Comparison of ENCODE assay signal across 1 cellular context in genomic region chr2:19670303-19670702, GRCh38.
TF ChIP-seq lines count a peak whose summit lies in the region.

No MANE protein-coding gene starts in this region.

TF ChIP-seq in HEK293, 187 proteins besides CTCF, POLR2A, EP300 and RAD21 (continued from another document and continues in another):
- TF ChIP-seq BCL6B (tag by site-specific recombination; IDR thresholded peaks at IDR 0.05) = peak; percentile 44; the same call in 1 of the 2 replicates
- peak; percentile 82 for TF ChIP-seq GFI1B (tag by site-specific recombination; IDR thresholded peaks at IDR 0.05)
- TF ChIP-seq PRDM2 (tag by site-specific recombination; IDR thresholded peaks at IDR 0.05; ENCODE audit: borderline replicate concordance) = no peak
- TF ChIP-seq ZSCAN4 (tag by site-specific recombination; IDR thresholded peaks at IDR 0.05) = no peak; the same call in none of the 2 replicates
- TF ChIP-seq ZNF24 (tag by site-specific recombination; IDR thresholded peaks at IDR 0.05) = peak; percentile 81
- TF ChIP-seq HOXD13 (CRISPR knock-in tag; IDR thresholded peaks at IDR 0.05; ENCODE audit: borderline replicate concordance) = peak; percentile 58; the same call in 1 of the 2 replicates
- TF ChIP-seq ZNF510 (tag by site-specific recombination; IDR thresholded peaks at IDR 0.05; ENCODE audit: insufficient replicate concordance) = no peak
- TF ChIP-seq ELK4 (IDR thresholded peaks at IDR 0.05; ENCODE audit: borderline replicate concordance, low read depth, low read length) = no peak
- TF ChIP-seq ZNF658 (tag by site-specific recombination; IDR thresholded peaks at IDR 0.05) = no peak
- 0 out of 2 replicates have a peak, but pooled peaks have one; percentile 35 for TF ChIP-seq KLF7 (tag by site-specific recombination; IDR thresholded peaks at IDR 0.05; ENCODE audit: borderline replicate concordance)
- TF ChIP-seq ZNF580 (tag by site-specific recombination; IDR thresholded peaks at IDR 0.05) = peak; percentile 89
- peak; percentile 86 for TF ChIP-seq OVOL3 (tag by site-specific recombination; IDR thresholded peaks at IDR 0.05)
- TF ChIP-seq ZNF585B (tag by site-specific recombination; IDR thresholded peaks at IDR 0.05) = no peak
- TF ChIP-seq ZNF416 (tag by site-specific recombination; IDR thresholded peaks at IDR 0.05) = no peak
- no peak for TF ChIP-seq ZNF792 (tag by site-specific recombination; IDR thresholded peaks at IDR 0.05)
- TF ChIP-seq ZNF660 (tag by site-specific recombination; IDR thresholded peaks at IDR 0.05) = no peak
- TF ChIP-seq ZNF596 (tag by site-specific recombination; IDR thresholded peaks at IDR 0.05) = peak; percentile 47; the same call in 1 of the 2 replicates
- no peak for TF ChIP-seq ZNF837 (tag by site-specific recombination; IDR thresholded peaks at IDR 0.05)
- TF ChIP-seq ZNF624 (tag by site-specific recombination; IDR thresholded peaks at IDR 0.05) = no peak
- TF ChIP-seq ZNF280C (tag by site-specific recombination; IDR thresholded peaks at IDR 0.05) = no peak
- peak; percentile 85 for TF ChIP-seq ZIC2 (tag by site-specific recombination; IDR thresholded peaks at IDR 0.05)
- TF ChIP-seq ZNF16 (tag by site-specific recombination; IDR thresholded peaks at IDR 0.05; ENCODE audit: low read depth) = no peak
- no peak for TF ChIP-seq PBX3 (CRISPR knock-in tag; IDR thresholded peaks at IDR 0.05)
- TF ChIP-seq ZNF777 (tag by site-specific recombination; IDR thresholded peaks at IDR 0.05; ENCODE audit: borderline replicate concordance) = no peak
- no peak for TF ChIP-seq ZNF548 (tag by site-specific recombination; IDR thresholded peaks at IDR 0.05)
- TF ChIP-seq ZNF148 (tag by site-specific recombination; IDR thresholded peaks at IDR 0.05; ENCODE audit: borderline replicate concordance) = no peak
- no peak for TF ChIP-seq ZNF610 (tag by site-specific recombination; IDR thresholded peaks at IDR 0.05; ENCODE audit: borderline replicate concordance)
- no peak for TF ChIP-seq REST (tag by site-specific recombination; IDR thresholded peaks at IDR 0.05)
- peak; percentile 69; the same call in 1 of the 2 replicates for TF ChIP-seq ZNF391 (tag by site-specific recombination; IDR thresholded peaks at IDR 0.05; ENCODE audit: borderline replicate concordance, low read depth)
- TF ChIP-seq KLF1 (tag by site-specific recombination; IDR thresholded peaks at IDR 0.05) = no peak
- no peak for TF ChIP-seq ZNF549 (tag by site-specific recombination; IDR thresholded peaks at IDR 0.05)
- TF ChIP-seq ZNF121 (tag by site-specific recombination; IDR thresholded peaks at IDR 0.05) = peak; percentile 32; the same call in 1 of the 2 replicates
- no peak for TF ChIP-seq GLIS2 (tag by site-specific recombination; IDR thresholded peaks at IDR 0.05)
- TF ChIP-seq ZFHX2 (tag by site-specific recombination; conservative IDR thresholded peaks at IDR 0.05) = no peak
- no peak for TF ChIP-seq ZNF169 (tag by site-specific recombination; IDR thresholded peaks at IDR 0.05)
- TF ChIP-seq SP7 (tag by site-specific recombination; IDR thresholded peaks at IDR 0.05) = peak; percentile 86
- peak; percentile 15; the same call in 1 of the 2 replicates for TF ChIP-seq ZNF449 (tag by site-specific recombination; IDR thresholded peaks at IDR 0.05)
- 0 out of 2 replicates have a peak, but pooled peaks have one; percentile 18 for TF ChIP-seq ZNF558 (tag by site-specific recombination; IDR thresholded peaks at IDR 0.05)
